22 cellular contexts compared by ENCODE assay signal in the genomic region with DNA sequence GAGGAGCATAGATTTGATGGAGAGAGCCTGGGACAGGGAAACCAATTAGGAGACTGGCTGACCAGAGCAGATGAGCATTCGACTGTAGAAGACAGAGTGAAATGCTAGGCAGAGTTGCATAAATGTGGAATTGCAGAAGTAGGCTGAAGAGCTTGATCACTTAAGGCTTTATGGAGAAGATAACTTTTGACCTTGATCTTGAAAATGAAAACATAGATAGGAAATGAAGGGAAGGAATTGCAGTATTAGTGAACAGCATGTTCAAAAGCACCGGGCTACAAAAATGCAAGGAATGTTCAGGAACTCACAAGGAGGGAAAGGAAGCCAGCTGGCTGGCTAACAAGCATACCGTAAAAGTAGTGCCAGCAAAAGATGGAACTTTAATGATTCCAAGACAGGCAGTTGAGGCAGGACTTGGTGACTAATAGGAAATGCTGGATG. TPM values are rescaled to one million over a fixed set of nuclear protein-coding genes. Genes with fewer than 3 reads are reported as not detected.
DNase-seq lines count a peak whose midpoint lies in the region; ATAC-seq, FAIRE-seq and TF ChIP-seq lines count a peak whose summit lies in the region.
"Had no signal": no experiment of that assay in that cellular context is flagged by ENCODE, and none has a peak within 500 bp of the region (broad histone marks: within the 10 kb centered on the region; RNA-seq: fewer than 3 reads in every experiment).

No MANE protein-coding gene starts in this region.

- no peaks in the 10 kb centered on the region for H3K79me2 ChIP-seq in endothelial cell of umbilical vein (ENCODE audit: control insufficient read depth, insufficient read depth, low read length)

- H3K9me3 Mint-ChIP-seq in naive thymus-derived CD4-positive, alpha-beta T cell: no peaks in the 10 kb centered on the region
- H3K9me3 Mint-ChIP-seq: activated T-helper 1 cell treated with anti-CD3 and anti-CD28 coated beads, Interleukin-12 subunit alpha, Interleukin-12 subunit beta, Interleukin-2, Interleukin-4 antibody, amounts not matched to agents 30 ng/mL and 10 ng/mL and 1 ng/mL, durations not matched to agents 14 hours and 24 hours and 36 hours; brain; endodermal cell; type B pancreatic cell had no signal

- TF ChIP-seq CTCF in AG10803 (conservative IDR thresholded peaks at IDR 0.05; ENCODE audit: low read length): no peak
- TF ChIP-seq CTCF in RWPE2 (IDR thresholded peaks at IDR 0.05; ENCODE audit: poor library complexity, severe bottlenecking): no peak
- no peak for TF ChIP-seq CTCF in endothelial cell of umbilical vein (IDR thresholded peaks at IDR 0.05; ENCODE audit: extremely low read depth in 1 of 2, insufficient read depth in 1 of 2, low read depth in 1 of 2, low read length in 2 of 2)
- no peak for TF ChIP-seq CTCF in omental fat pad (IDR thresholded peaks at IDR 0.05)
- no peak for TF ChIP-seq CTCF in uterus (IDR thresholded peaks at IDR 0.05)

- peaks cover 9% of the 10 kb centered on the region for H3K36me3 ChIP-seq in RWPE2 (ENCODE audit: low read depth)
- H3K36me3 ChIP-seq in endothelial cell of umbilical vein (ENCODE audit: control insufficient read depth in 2 of 2, extremely low read depth in 1 of 2, insufficient read depth in 2 of 2, low read length in 2 of 2): no peaks in the 10 kb centered on the region
- no peaks in the 10 kb centered on the region for H3K36me3 ChIP-seq in naive thymus-derived CD4-positive, alpha-beta T cell (ENCODE audit: control insufficient read depth in 2 of 3, insufficient read depth in 3 of 3, low read length in 3 of 3)
- H3K36me3 ChIP-seq in uterus: no peaks in the 10 kb centered on the region

- H3K4me1 ChIP-seq in RWPE2 (ENCODE audit: insufficient read depth, poor library complexity, severe bottlenecking) (peaks cover 12% of the 10 kb centered on the region), endothelial cell of umbilical vein (ENCODE audit: control insufficient read depth, extremely low read depth, insufficient read depth, low read length) (peaks cover 54% of the 10 kb centered on the region), uterus (no peaks in the 10 kb centered on the region)
- no peaks in the 10 kb centered on the region for H3K4me1 ChIP-seq in naive thymus-derived CD4-positive, alpha-beta T cell (ENCODE audit: control insufficient read depth in 2 of 2, insufficient read depth in 2 of 2, low read length in 2 of 2)

- peaks cover 0 to 14% (median 4%) of the 10 kb centered on the region in 5 donors for H3K36me3 Mint-ChIP-seq in naive thymus-derived CD4-positive, alpha-beta T cell

- POLR2A ChIA-PET in endothelial cell of umbilical vein (lab: Charles Lee): interaction anchor here (0.8 to 3.1 kb wide), 3 partner anchors 20 to 145 kb away, joined by 3 to 11 read pairs (median 3); a partner anchor contains a TSS
- POLR2A ChIA-PET in naive thymus-derived CD4-positive, alpha-beta T cell (lab: Charles Lee): no interaction called here

- H3K9me3 ChIP-seq in RWPE2 (ENCODE audit: severe bottlenecking) (no peaks in the 10 kb centered on the region), endothelial cell of umbilical vein (replicated peaks; ENCODE audit: control insufficient read depth, insufficient read depth, low read length) (no peaks in the 10 kb centered on the region), uterus (no peaks in the 10 kb centered on the region)
- no peaks in the 10 kb centered on the region for H3K9me3 ChIP-seq in naive thymus-derived CD4-positive, alpha-beta T cell (ENCODE audit: control insufficient read depth in 2 of 3, low read length in 3 of 3)
- H3K9me3 ChIP-seq: heart right ventricle, neutrophil had no signal

- H3K4me3 ChIP-seq in AG10803 (ENCODE audit: low read length) (no peak overlapping the region), RWPE2 (ENCODE audit: severe bottlenecking) (no peak overlapping the region), endothelial cell of umbilical vein (replicated peaks in 1 of 3; ENCODE audit: insufficient read depth in 1 of 3, low read depth in 1 of 3, low read length in 3 of 3) (no peak overlapping the region), uterus (no peak overlapping the region)
- no peak overlapping the region for H3K4me3 ChIP-seq in naive thymus-derived CD4-positive, alpha-beta T cell (ENCODE audit: low read length)
- H3K4me3 ChIP-seq: heart right ventricle had no signal

- peak overlapping the region; percentile 25 for H3K27ac ChIP-seq in RWPE2 (ENCODE audit: poor library complexity, severe bottlenecking)
- peak overlapping the region; percentile 93 for H3K27ac ChIP-seq in endothelial cell of umbilical vein (ENCODE audit: insufficient read depth, low read depth, low read length)
- no peak overlapping the region for H3K27ac ChIP-seq in naive thymus-derived CD4-positive, alpha-beta T cell (ENCODE audit: low read depth, low read length)
- no peak overlapping the region for H3K27ac ChIP-seq in uterus
- H3K27ac ChIP-seq: KMS-11, neutrophil had no signal

- H3K27me3 Mint-ChIP-seq in naive thymus-derived CD4-positive, alpha-beta T cell: no peaks in the 10 kb centered on the region
- H3K27me3 Mint-ChIP-seq: type B pancreatic cell had no signal

- H3K4me3 Mint-ChIP-seq in naive thymus-derived CD4-positive, alpha-beta T cell: no peak overlapping the region
- H3K4me3 Mint-ChIP-seq: activated T-helper 1 cell treated with anti-CD3 and anti-CD28 coated beads, Interleukin-12 subunit alpha, Interleukin-12 subunit beta, Interleukin-2, Interleukin-4 antibody, amounts not matched to agents 30 ng/mL and 10 ng/mL and 1 ng/mL, durations not matched to agents 14 hours and 24 hours and 36 hours; brain; endodermal cell; type B pancreatic cell had no signal

- peak overlapping the region; percentile 70 for H3K9ac ChIP-seq in endothelial cell of umbilical vein (replicated peaks; ENCODE audit: extremely low read depth, insufficient read depth, low read length)
- H3K9ac ChIP-seq: KMS-11 had no signal

- peak; percentile 78 for FAIRE-seq in endothelial cell of umbilical vein (lab: Jason Lieb, UNC)

- BruUV-seq in endothelial cell of umbilical vein (replicated peaks; lab: Mats Ljungman, UMichigan): no TSS peak

- no peak overlapping the region for H3K27ac Mint-ChIP-seq in naive thymus-derived CD4-positive, alpha-beta T cell
- H3K27ac Mint-ChIP-seq: activated T-helper 1 cell treated with anti-CD3 and anti-CD28 coated beads, Interleukin-12 subunit alpha, Interleukin-12 subunit beta, Interleukin-2, Interleukin-4 antibody, amounts not matched to agents 30 ng/mL and 10 ng/mL and 1 ng/mL, durations not matched to agents 14 hours and 24 hours and 36 hours; brain; endodermal cell; type B pancreatic cell had no signal

- intact Hi-C loops in endothelial cell of umbilical vein (cut with micrococcal nuclease) (loop anchor here (1.0 to 2.0 kb wide), 13 partner anchors 17 to 244 kb away; a partner anchor contains a TSS), left ventricle myocardium superior (cut with micrococcal nuclease) (no loop called here), uterus (cut with DNase I; ENCODE audit: low total_unique reads) (no loop called here)
- intact Hi-C loops in naive thymus-derived CD4-positive, alpha-beta T cell (cut with micrococcal nuclease): no loop called here

- dilution Hi-C loops in endothelial cell of umbilical vein (cut with MboI; ENCODE audit: extremely low pct_ligation_motif_present, low sequenced_read_pairs): no loop called here

- H2AFZ ChIP-seq in endothelial cell of umbilical vein (ENCODE audit: low read depth, low read length): no peak overlapping the region

- DNase-seq in AG10803 (ENCODE audit: low read depth): peak; percentile 82
- DNase-seq in RWPE2 (ENCODE audit: low spot score): no peak
- peak; percentile 93 for DNase-seq in endothelial cell of umbilical vein (ENCODE audit: low read depth, low spot score)
- no peak for DNase-seq in omental fat pad (ENCODE audit: low spot score)
- no peak for DNase-seq in naive thymus-derived CD4-positive, alpha-beta T cell
- DNase-seq in HuH-7 (ENCODE audit: low spot score): no peak
- no peak for DNase-seq in left ventricle myocardium superior
- no peak for DNase-seq in uterus
- DNase-seq: activated CD4-positive, alpha-beta T cell treated with anti-CD3 and anti-CD28 coated beads, Interleukin-2, amount 50 U/mL, for 48 hours; endodermal cell; H7; heart right ventricle; NCI-H2081 treated with DMSO at 0.1 percent for 48 hours; NCI-H82; T-helper 9 cell had no signal

- ATAC-seq in RWPE2 (ENCODE audit: low read depth): no peak
- ATAC-seq in omental fat pad (ENCODE audit: low FRiP score): peak; percentile 62
- no peak for ATAC-seq in naive thymus-derived CD4-positive, alpha-beta T cell
- no peak for ATAC-seq in left ventricle myocardium superior
- ATAC-seq: heart right ventricle had no signal

- no peaks in the 10 kb centered on the region for H4K20me1 ChIP-seq in endothelial cell of umbilical vein (replicated peaks; ENCODE audit: control insufficient read depth, extremely low read depth, insufficient read depth, low read length)

- H3K4me2 ChIP-seq in endothelial cell of umbilical vein (ENCODE audit: insufficient read depth, low read length): peak overlapping the region; percentile 78
- H3K4me2 ChIP-seq: KMS-11 had no signal

- H3K4me1 Mint-ChIP-seq in naive thymus-derived CD4-positive, alpha-beta T cell: peaks cover 0 to 6% (median 0%) of the 10 kb centered on the region in 7 donors
- H3K4me1 Mint-ChIP-seq: brain, endodermal cell had no signal

- CTCF ChIA-PET in endothelial cell of umbilical vein (lab: Charles Lee): interaction anchor here (1.2 to 4.6 kb wide), 6 partner anchors 16 to 247 kb away, joined by 3 to 34 read pairs (median 6); a partner anchor contains a TSS
- CTCF ChIA-PET in naive thymus-derived CD4-positive, alpha-beta T cell (lab: Charles Lee): no interaction called here

- peak; percentile 57 for TF ChIP-seq POLR2A in endothelial cell of umbilical vein (IDR thresholded peaks at IDR 0.05; ENCODE audit: low read depth, low read length)
- no peak for TF ChIP-seq POLR2A in uterus (IDR thresholded peaks at IDR 0.05)

- H3K9me1 ChIP-seq in endothelial cell of umbilical vein (replicated peaks; ENCODE audit: control insufficient read depth, extremely low read depth, insufficient read depth, low read length): no peaks in the 10 kb centered on the region

- no peaks in the 10 kb centered on the region for H3K27me3 ChIP-seq in RWPE2 (ENCODE audit: insufficient read depth, poor library complexity, severe bottlenecking)
- H3K27me3 ChIP-seq in endothelial cell of umbilical vein (ENCODE audit: control insufficient read depth in 2 of 2, insufficient read depth in 2 of 2, low read length in 2 of 2): no peaks in the 10 kb centered on the region
- no peaks in the 10 kb centered on the region for H3K27me3 ChIP-seq in naive thymus-derived CD4-positive, alpha-beta T cell (ENCODE audit: control insufficient read depth in 2 of 2, insufficient read depth in 2 of 2, low read length in 2 of 2)
- no peaks in the 10 kb centered on the region for H3K27me3 ChIP-seq in uterus
- H3K27me3 ChIP-seq: heart right ventricle, neutrophil had no signal

RNA-seq across cellular contexts. Expression of a gene that starts 20.5 kb away (rescaled TPM):
- 26.6 and 26.9 TPM in 2 replicates for total RNA-seq in endothelial cell of umbilical vein
- polyA plus RNA-seq in endothelial cell of umbilical vein: 3.0 and 5.2 TPM in 2 replicates
- 12.3 and 14.2 TPM in 2 replicates for polyA plus RNA-seq in endothelial cell of umbilical vein (2011; cell fraction: cytosol; rRNA removed)
- 25.6 and 39.9 TPM in 2 replicates for polyA plus RNA-seq in endothelial cell of umbilical vein (2011; cell fraction: nucleus; rRNA removed)
- 22.9 and 39.3 TPM in 2 replicates for polyA plus RNA-seq in endothelial cell of umbilical vein (2012)
- polyA minus RNA-seq in endothelial cell of umbilical vein: 5.4 and 5.5 TPM in 2 replicates
- polyA minus RNA-seq in endothelial cell of umbilical vein (2011; cell fraction: cytosol; rRNA and poly(A)+ RNA removed): 6.9 TPM
- 7.3 and 9.7 TPM in 2 replicates for polyA minus RNA-seq in endothelial cell of umbilical vein (2011; cell fraction: nucleus; rRNA and poly(A)+ RNA removed)
- total RNA-seq in omental fat pad: 10 to 100 TPM; 16.1 to 42.6 (median 18.4) TPM
- total RNA-seq in naive thymus-derived CD4-positive, alpha-beta T cell: 10 to 100 TPM; 16.5 to 29.6 (median 22.6) TPM
- polyA plus RNA-seq in naive thymus-derived CD4-positive, alpha-beta T cell: 10 to 100 TPM; 20.6 to 23.4 TPM
- 12.6 TPM for total RNA-seq in left ventricle myocardium superior
- 10 to 100 TPM in 2 of 4 donors, 1 to 10 TPM in 2; 5.4 to 28.1 (median 14.2) TPM for total RNA-seq in uterus

RNA-seq across cellular contexts. Expression of a gene that starts 41.7 kb away (rescaled TPM):
- total RNA-seq in endothelial cell of umbilical vein (not detected in 2 replicates), omental fat pad (not detected), left ventricle myocardium superior (not detected), uterus (under 1 TPM in 1 of 4 donors, not detected in 3; 0.35 TPM)
- polyA plus RNA-seq in endothelial cell of umbilical vein: not detected in 2 replicates
- not detected in 2 replicates for polyA plus RNA-seq in endothelial cell of umbilical vein (2011; cell fraction: cytosol; rRNA removed)
- polyA plus RNA-seq in endothelial cell of umbilical vein (2011; cell fraction: nucleus; rRNA removed): not detected in 2 replicates
- not detected in 2 replicates for polyA plus RNA-seq in endothelial cell of umbilical vein (2012)
- not detected in 2 replicates for polyA minus RNA-seq in endothelial cell of umbilical vein
- polyA minus RNA-seq in endothelial cell of umbilical vein (2011; cell fraction: cytosol; rRNA and poly(A)+ RNA removed): not detected
- not detected in 2 replicates for polyA minus RNA-seq in endothelial cell of umbilical vein (2011; cell fraction: nucleus; rRNA and poly(A)+ RNA removed)
- under 1 TPM in 1 of 5 experiments, not detected in 4; 0.49 TPM for total RNA-seq in naive thymus-derived CD4-positive, alpha-beta T cell
- not detected for polyA plus RNA-seq in naive thymus-derived CD4-positive, alpha-beta T cell
- total RNA-seq: activated T-helper 1 cell treated with anti-CD3 and anti-CD28 coated beads, Interleukin-12 subunit alpha, Interleukin-12 subunit beta, Interleukin-2, Interleukin-4 antibody, amounts not matched to agents 30 ng/mL and 10 ng/mL and 1 ng/mL, durations not matched to agents 14 hours and 24 hours and 36 hours; endodermal cell; H7; liver had no signal
- polyA plus RNA-seq: BJ, heart right ventricle, liver had no signal

Comparison
In these comparisons a context has a peak if more than half of its experiments do, and no peak if none do; other contexts are left out.
1. DNase-seq: peak in AG10803 (single experiment) and endothelial cell of umbilical vein (single experiment); none in RWPE2 (single experiment), omental fat pad (single experiment), naive thymus-derived CD4-positive, alpha-beta T cell (0 of 9), HuH-7 (single experiment), left ventricle myocardium superior (single experiment) and uterus (0 of 2).
2. H3K27ac ChIP-seq: peak in RWPE2 (single experiment) and endothelial cell of umbilical vein (single experiment); none in naive thymus-derived CD4-positive, alpha-beta T cell (single experiment) and uterus (0 of 2).